ENCODE assay signal across 19 cellular contexts in the genomic region with DNA sequence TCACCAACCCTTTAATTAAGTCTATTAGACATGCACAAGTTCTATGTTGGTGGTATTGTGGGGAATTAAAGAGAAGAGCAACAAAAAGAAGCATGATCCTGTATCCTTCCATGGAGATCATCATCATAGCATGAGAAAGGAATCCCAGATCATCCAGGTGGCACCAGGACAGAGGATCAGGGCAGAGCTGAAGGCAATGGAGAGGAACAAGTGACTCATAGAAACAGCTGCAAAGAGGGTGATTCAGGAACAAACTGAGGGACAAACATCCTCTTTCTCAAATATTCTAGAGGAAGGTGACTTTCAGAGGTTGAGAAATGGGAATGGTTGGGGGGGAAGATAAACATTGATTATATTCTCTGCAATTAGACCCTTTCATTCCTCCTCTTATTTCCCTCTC.
DNase-seq lines count a peak whose midpoint lies in the region; ATAC-seq, FAIRE-seq and TF ChIP-seq lines count a peak whose summit lies in the region.
"Had no signal": no experiment of that assay in that cellular context is flagged by ENCODE, and none has a peak within 500 bp of the region (broad histone marks: within the 10 kb centered on the region; RNA-seq: fewer than 3 reads in every experiment).

No MANE protein-coding gene starts in this region.

- H3K4me3 Mint-ChIP-seq in astrocyte (ENCODE audit: unreplicated experiment) (no peak overlapping the region), natural killer cell (no peak overlapping the region)
- H3K4me3 Mint-ChIP-seq in activated CD4-positive, alpha-beta T cell treated with anti-CD3 and anti-CD28 coated beads, Interleukin-2, amount 10 ng/mL, durations not matched to agents 7 days and 5 days = no peak overlapping the region
- H3K4me3 Mint-ChIP-seq: H9, memory B cell had no signal

- H3K9me3 ChIP-seq in astrocyte (ENCODE audit: insufficient read depth, low read depth, low read length) = no peaks in the 10 kb centered on the region
- H3K9me3 ChIP-seq: stomach had no signal

- no peak overlapping the region for H3K4me2 ChIP-seq in astrocyte (ENCODE audit: low read length)

- no peaks in the 10 kb centered on the region for H3K79me2 ChIP-seq in astrocyte (ENCODE audit: insufficient read depth, low read length)

- no peak overlapping the region for H2AFZ ChIP-seq in astrocyte (ENCODE audit: low read depth, low read length)

- peaks cover 28% of the 10 kb centered on the region for H3K4me1 Mint-ChIP-seq in astrocyte (ENCODE audit: low read depth, unreplicated experiment)
- H3K4me1 Mint-ChIP-seq in natural killer cell = no peaks in the 10 kb centered on the region
- H3K4me1 Mint-ChIP-seq in activated CD4-positive, alpha-beta T cell treated with anti-CD3 and anti-CD28 coated beads, Interleukin-2, amount 10 ng/mL, durations not matched to agents 7 days and 5 days = no peaks in the 10 kb centered on the region
- H3K4me1 Mint-ChIP-seq: memory B cell had no signal

- no peaks in the 10 kb centered on the region for H3K36me3 Mint-ChIP-seq in astrocyte (ENCODE audit: low read depth, unreplicated experiment)
- no peaks in the 10 kb centered on the region for H3K36me3 Mint-ChIP-seq in natural killer cell
- no peaks in the 10 kb centered on the region for H3K36me3 Mint-ChIP-seq in activated CD4-positive, alpha-beta T cell treated with anti-CD3 and anti-CD28 coated beads, Interleukin-2, amount 10 ng/mL, durations not matched to agents 7 days and 5 days (ENCODE audit: low read depth)
- H3K36me3 Mint-ChIP-seq: activated naive CD4-positive, alpha-beta T cell treated with anti-CD3 and anti-CD28 coated beads, Interleukin-2, amount 50 U/mL, for 72 hours; memory B cell had no signal

- H3K27ac ChIP-seq in astrocyte (ENCODE audit: low read depth, low read length) = no peak overlapping the region
- H3K27ac ChIP-seq: gastroesophageal sphincter, stomach had no signal

- no peaks in the 10 kb centered on the region for H3K9me3 Mint-ChIP-seq in astrocyte (ENCODE audit: unreplicated experiment)
- H3K9me3 Mint-ChIP-seq in natural killer cell = no peaks in the 10 kb centered on the region
- no peaks in the 10 kb centered on the region for H3K9me3 Mint-ChIP-seq in activated CD4-positive, alpha-beta T cell treated with anti-CD3 and anti-CD28 coated beads, Interleukin-2, amount 10 ng/mL, durations not matched to agents 7 days and 5 days
- H3K9me3 Mint-ChIP-seq: activated naive CD4-positive, alpha-beta T cell treated with anti-CD3 and anti-CD28 coated beads, Interleukin-2, amount 50 U/mL, for 72 hours; H9; memory B cell had no signal

- POLR2A ChIA-PET in activated CD4-positive, alpha-beta T cell treated with anti-CD3 and anti-CD28 coated beads, Interleukin-2, amount 10 ng/mL, durations not matched to agents 7 days and 5 days (lab: Charles Lee) = no interaction called here

- H3K36me3 ChIP-seq in astrocyte (ENCODE audit: insufficient read depth, low read length) = no peaks in the 10 kb centered on the region
- H3K36me3 ChIP-seq: gastroesophageal sphincter, stomach had no signal

- FAIRE-seq in astrocyte (lab: Jason Lieb, UNC) = no peak
- FAIRE-seq: HTR-8/SVneo had no signal

- H3K4me3 ChIP-seq in astrocyte (ENCODE audit: insufficient read depth, low read depth, low read length) = no peak overlapping the region
- H3K4me3 ChIP-seq: gastroesophageal sphincter, stomach had no signal

- TF ChIP-seq CTCF in astrocyte (IDR thresholded peaks at IDR 0.05; ENCODE audit: insufficient read depth, low read depth, low read length) (no peak), natural killer cell (IDR thresholded peaks at IDR 0.05) (no peak)

- H3K4me1 ChIP-seq in astrocyte (ENCODE audit: insufficient read depth, low read length) = peaks cover 9% of the 10 kb centered on the region
- H3K4me1 ChIP-seq: stomach had no signal

- H3K27me3 Mint-ChIP-seq in astrocyte (ENCODE audit: low read depth, unreplicated experiment) = no peaks in the 10 kb centered on the region
- H3K27me3 Mint-ChIP-seq in natural killer cell (ENCODE audit: low read depth in 2 of 2) = peaks cover 11% of the 10 kb centered on the region in 2 donors
- peaks cover 6% of the 10 kb centered on the region for H3K27me3 Mint-ChIP-seq in activated CD4-positive, alpha-beta T cell treated with anti-CD3 and anti-CD28 coated beads, Interleukin-2, amount 10 ng/mL, durations not matched to agents 7 days and 5 days

- H3K27ac Mint-ChIP-seq in astrocyte (ENCODE audit: unreplicated experiment) (no peak overlapping the region), natural killer cell (no peak overlapping the region)
- no peak overlapping the region for H3K27ac Mint-ChIP-seq in activated CD4-positive, alpha-beta T cell treated with anti-CD3 and anti-CD28 coated beads, Interleukin-2, amount 10 ng/mL, durations not matched to agents 7 days and 5 days
- H3K27ac Mint-ChIP-seq: activated naive CD4-positive, alpha-beta T cell treated with anti-CD3 and anti-CD28 coated beads, Interleukin-2, amount 50 U/mL, for 72 hours; H9; memory B cell had no signal

- H4K20me1 ChIP-seq in astrocyte (ENCODE audit: insufficient read depth, low read length) = no peaks in the 10 kb centered on the region

- intact Hi-C loops in natural killer cell (cut with micrococcal nuclease) = no loop called here

- no peak for ATAC-seq in natural killer cell
- no peak for ATAC-seq in stimulated activated naive CD8-positive, alpha-beta T cell treated with anti-CD3 and anti-CD28 coated beads, Interleukin-15, Interleukin-2, amounts not matched to agents 100 U/mL and 50 U/mL, for 24 hours
- ATAC-seq: activated naive CD4-positive, alpha-beta T cell treated with anti-CD3 and anti-CD28 coated beads, Interleukin-2, amount 50 U/mL, for 72 hours; gastroesophageal sphincter had no signal

- CTCF ChIA-PET in activated CD4-positive, alpha-beta T cell treated with anti-CD3 and anti-CD28 coated beads, Interleukin-2, amount 10 ng/mL, durations not matched to agents 7 days and 5 days (lab: Charles Lee) = no interaction called here

- H3K9ac ChIP-seq in astrocyte (ENCODE audit: low read length) = no peak overlapping the region

- peak; percentile 14 for DNase-seq in AG08396 (ENCODE audit: low spot score)
- peak; percentile 58 for DNase-seq in HCEC 1CT
- DNase-seq in astrocyte (ENCODE audit: low read depth) = peak; percentile 33
- peak; percentile 24 for DNase-seq in iris pigment epithelial cell (ENCODE audit: low read depth)
- no peak for DNase-seq in natural killer cell
- no peak for DNase-seq in stimulated activated naive CD8-positive, alpha-beta T cell treated with anti-CD3 and anti-CD28 coated beads, Interleukin-15, Interleukin-2, amounts not matched to agents 100 U/mL and 50 U/mL, for 24 hours
- no peak for DNase-seq in SKM-1 (lab: John Stamatoyannopoulos, UW; ENCODE audit: unreplicated experiment)
- DNase-seq in activated CD4-positive, alpha-beta T cell treated with anti-CD3 and anti-CD28 coated beads, Interleukin-2, amount 10 ng/mL, durations not matched to agents 7 days and 5 days = no peak
- DNase-seq: activated CD4-positive, alpha-beta T cell treated with anti-CD3 and anti-CD28 coated beads, Interleukin-2, amount 50 U/mL, for 1 hour; Calu3; H9; NCI-H2029; NCI-H69; stimulated activated CD4-positive, alpha-beta T cell treated with anti-CD3 and anti-CD28 coated beads, Interleukin-15, amount 100 ng/mL, for 24 hours; stomach had no signal

- H3K27me3 ChIP-seq in astrocyte (ENCODE audit: insufficient read depth, low read length) = no peaks in the 10 kb centered on the region
- H3K27me3 ChIP-seq: gastroesophageal sphincter, stomach had no signal

Comparison
In these comparisons a context has a peak if more than half of its experiments do, and no peak if none do; other contexts are left out.
1. DNase-seq: peak in AG08396 (single experiment), HCEC 1CT (single experiment), astrocyte (single experiment) and iris pigment epithelial cell (single experiment); none in natural killer cell (single experiment), stimulated activated naive CD8-positive, alpha-beta T cell treated with anti-CD3 and anti-CD28 coated beads, Interleukin-15, Interleukin-2, amounts not matched to agents 100 U/mL and 50 U/mL, for 24 hours (single experiment), SKM-1 (single experiment) and activated CD4-positive, alpha-beta T cell treated with anti-CD3 and anti-CD28 coated beads, Interleukin-2, amount 10 ng/mL, durations not matched to agents 7 days and 5 days (single experiment).